In the genomic region with DNA sequence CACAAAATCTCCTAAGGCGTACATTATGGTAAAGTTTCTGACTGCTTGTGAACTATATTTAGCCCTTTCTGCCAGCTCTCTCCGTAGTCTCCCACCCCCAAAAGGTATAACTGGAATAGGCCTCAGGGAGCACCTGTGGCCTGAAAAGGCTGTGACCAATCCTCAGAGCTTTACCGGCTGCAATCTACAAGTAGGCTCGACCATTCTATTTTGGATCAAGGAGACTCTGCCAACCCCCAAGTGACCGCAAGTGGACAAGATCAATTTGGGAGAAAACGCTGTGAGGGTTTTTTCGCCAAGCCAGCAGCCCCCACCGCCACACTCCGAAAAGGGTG, we compare ENCODE assay signal across 8 cellular contexts. TPM values are rescaled to one million over a fixed set of nuclear protein-coding genes. Genes with fewer than 3 reads are reported as not detected.
A peak's percentile ranks its signal among the peaks of the same experiment; 100 is the strongest.
DNase-seq lines count a peak whose midpoint lies in the region; ATAC-seq, FAIRE-seq and TF ChIP-seq lines count a peak whose summit lies in the region.

No MANE protein-coding gene starts in this region.

- H3K27me3 Mint-ChIP-seq in neural progenitor cell (ENCODE audit: insufficient read depth, low read depth) = no peaks in the 10 kb centered on the region

- CTCF ChIA-PET in endothelial cell of umbilical vein (lab: Charles Lee) = interaction anchor here (1.5 kb wide), 1 partner anchor 18 kb away, joined by 4 read pairs; no protein-coding TSS in a partner anchor

- H4K20me1 ChIP-seq in endothelial cell of umbilical vein (replicated peaks; ENCODE audit: control insufficient read depth, extremely low read depth, insufficient read depth, low read length) (no peaks in the 10 kb centered on the region), neural progenitor cell (ENCODE audit: low read depth) (peaks cover 46% of the 10 kb centered on the region)

- TSS peak; percentile 27 for BruUV-seq in endothelial cell of umbilical vein (replicated peaks; lab: Mats Ljungman, UMichigan)

- no peak for TF ChIP-seq POLR2A in endothelial cell of umbilical vein (IDR thresholded peaks at IDR 0.05; ENCODE audit: low read depth, low read length)

- no peak for FAIRE-seq in endothelial cell of umbilical vein (lab: Jason Lieb, UNC)

- H3K4me1 ChIP-seq in endothelial cell of umbilical vein (ENCODE audit: control insufficient read depth, extremely low read depth, insufficient read depth, low read length) = peaks cover 39% of the 10 kb centered on the region
- H3K4me1 ChIP-seq in neural progenitor cell = peaks cover 21% of the 10 kb centered on the region

- H3K9ac ChIP-seq in endothelial cell of umbilical vein (replicated peaks; ENCODE audit: extremely low read depth, insufficient read depth, low read length) (peak overlapping the region; percentile 77), neural progenitor cell (no peak overlapping the region)

- H3K27ac ChIP-seq in endothelial cell of umbilical vein (ENCODE audit: insufficient read depth, low read depth, low read length) = peak overlapping the region; percentile 7
- H3K27ac ChIP-seq in neural progenitor cell = no peak overlapping the region

- ATAC-seq in HG02763 (IDR thresholded peaks at IDR 0.05; ENCODE audit: unreplicated experiment) = no peak
- no peak for ATAC-seq in GM18868 (IDR thresholded peaks at IDR 0.05; ENCODE audit: unreplicated experiment)
- ATAC-seq in GM21529 (IDR thresholded peaks at IDR 0.05; ENCODE audit: unreplicated experiment) = no peak

- POLR2A ChIA-PET in endothelial cell of umbilical vein (lab: Charles Lee) = no interaction called here

- peaks cover 11% of the 10 kb centered on the region for H3K36me3 Mint-ChIP-seq in neural progenitor cell

- H3K27ac Mint-ChIP-seq in neural progenitor cell = peak overlapping the region; percentile 16

- H3K36me3 ChIP-seq in endothelial cell of umbilical vein (ENCODE audit: control insufficient read depth in 2 of 2, extremely low read depth in 1 of 2, insufficient read depth in 2 of 2, low read length in 2 of 2) (no peaks in the 10 kb centered on the region), neural progenitor cell (no peaks in the 10 kb centered on the region)

- peaks cover 28% of the 10 kb centered on the region for H3K4me1 Mint-ChIP-seq in neural progenitor cell

- H3K9me3 Mint-ChIP-seq in neural progenitor cell = no peaks in the 10 kb centered on the region

- H3K4me3 ChIP-seq in endothelial cell of umbilical vein (replicated peaks in 1 of 3; ENCODE audit: insufficient read depth in 1 of 3, low read depth in 1 of 3, low read length in 3 of 3) (peak overlapping the region; percentile 77 to 91 (median 84)), neural progenitor cell (peak overlapping the region; percentile 69)

- H3K4me3 Mint-ChIP-seq in neural progenitor cell = peak overlapping the region; percentile 90

- dilution Hi-C loops in endothelial cell of umbilical vein (cut with MboI; ENCODE audit: extremely low pct_ligation_motif_present, low sequenced_read_pairs) = no loop called here

- no peak overlapping the region for H2AFZ ChIP-seq in endothelial cell of umbilical vein (ENCODE audit: low read depth, low read length)
- H2AFZ ChIP-seq in neural progenitor cell (replicated peaks) = no peak overlapping the region

- no peaks in the 10 kb centered on the region for H3K9me1 ChIP-seq in endothelial cell of umbilical vein (replicated peaks; ENCODE audit: control insufficient read depth, extremely low read depth, insufficient read depth, low read length)

- H3K4me2 ChIP-seq in endothelial cell of umbilical vein (ENCODE audit: insufficient read depth, low read length) = peak overlapping the region; percentile 97
- H3K4me2 ChIP-seq in neural progenitor cell = peak overlapping the region; percentile 97

- intact Hi-C loops in endothelial cell of umbilical vein (cut with micrococcal nuclease) = loop anchor here (1.0 to 5.0 kb wide), 2 partner anchors 115 to 116 kb away; a partner anchor contains a TSS

- in situ Hi-C loops in G401 (cut with HindIII; ENCODE audit: low sequenced_read_pairs) = no loop called here

- H3K27me3 ChIP-seq in endothelial cell of umbilical vein (ENCODE audit: control insufficient read depth in 2 of 2, insufficient read depth in 2 of 2, low read length in 2 of 2) (no peaks in the 10 kb centered on the region), neural progenitor cell (peaks cover 14% of the 10 kb centered on the region)

- H3K79me2 ChIP-seq in endothelial cell of umbilical vein (ENCODE audit: control insufficient read depth, insufficient read depth, low read length) (peaks cover 57% of the 10 kb centered on the region), neural progenitor cell (ENCODE audit: low read depth) (peaks cover 59% of the 10 kb centered on the region)

- H3K9me3 ChIP-seq in endothelial cell of umbilical vein (replicated peaks; ENCODE audit: control insufficient read depth, insufficient read depth, low read length) (no peaks in the 10 kb centered on the region), neural progenitor cell (ENCODE audit: low read depth) (no peaks in the 10 kb centered on the region)

- TF ChIP-seq CTCF in endothelial cell of umbilical vein (IDR thresholded peaks at IDR 0.05; ENCODE audit: extremely low read depth in 1 of 2, insufficient read depth in 1 of 2, low read depth in 1 of 2, low read length in 2 of 2) (no peak), neural progenitor cell (IDR thresholded peaks at IDR 0.05) (no peak)

- DNase-seq in G401 (ENCODE audit: low spot score) (peak; percentile 52), OCI-M1 (lab: John Stamatoyannopoulos, UW) (peak; percentile 53), endothelial cell of umbilical vein (ENCODE audit: low read depth, low spot score) (no peak), neural progenitor cell (ENCODE audit: low spot score) (no peak), Kasumi-1 (lab: John Stamatoyannopoulos, UW) (no peak)

- H3F3A ChIP-seq in neural progenitor cell (ENCODE audit: low read depth) = peaks cover 8% of the 10 kb centered on the region

TF ChIP-seq in endothelial cell of umbilical vein, 7 proteins besides CTCF, POLR2A, EP300 and RAD21:
- TF ChIP-seq EZH2 (IDR thresholded peaks at IDR 0.05; ENCODE audit: borderline replicate concordance, low read depth, low read length, severe bottlenecking) = no peak
- TF ChIP-seq MYC (IDR thresholded peaks at IDR 0.05; ENCODE audit: low read depth, low read length) = no peak
- TF ChIP-seq FOS (IDR thresholded peaks at IDR 0.05; ENCODE audit: borderline replicate concordance, insufficient read depth, low read length) = no peak
- TF ChIP-seq GATA2 (IDR thresholded peaks at IDR 0.05; ENCODE audit: insufficient read depth, insufficient read length, low read depth, low read length) = no peak

RNA-seq across cellular contexts. Expression of a gene that starts 1.2 kb away (rescaled TPM):
- total RNA-seq in G401 (2014; rRNA removed; shearing (Covaris generic)) = 11.7 and 15.3 TPM in 2 replicates
- total RNA-seq in endothelial cell of umbilical vein (15.2 and 17.0 TPM in 2 replicates), neural progenitor cell (ENCODE audit: low replicate concordance) (9.1 and 11.2 TPM in 2 replicates)
- 6.8 and 8.4 TPM in 2 replicates for polyA plus RNA-seq in endothelial cell of umbilical vein
- polyA plus RNA-seq in endothelial cell of umbilical vein (2011; cell fraction: cytosol; rRNA removed) = 7.6 and 7.7 TPM in 2 replicates
- polyA plus RNA-seq in endothelial cell of umbilical vein (2011; cell fraction: nucleus; rRNA removed) = 10.7 and 14.5 TPM in 2 replicates
- 16.2 and 20.9 TPM in 2 replicates for polyA plus RNA-seq in endothelial cell of umbilical vein (2012)
- 27.4 and 28.7 TPM in 2 replicates for polyA minus RNA-seq in endothelial cell of umbilical vein
- polyA minus RNA-seq in endothelial cell of umbilical vein (2011; cell fraction: cytosol; rRNA and poly(A)+ RNA removed) = 16.2 TPM
- 9.0 and 15.4 TPM in 2 replicates for polyA minus RNA-seq in endothelial cell of umbilical vein (2011; cell fraction: nucleus; rRNA and poly(A)+ RNA removed)

RNA-seq across cellular contexts. Expression of a gene that starts 32.0 kb away (rescaled TPM):
- 24.8 and 28.4 TPM in 2 replicates for total RNA-seq in G401 (2014; rRNA removed; shearing (Covaris generic))
- total RNA-seq in endothelial cell of umbilical vein = 20.1 and 21.1 TPM in 2 replicates
- polyA plus RNA-seq in endothelial cell of umbilical vein = 23.3 and 31.4 TPM in 2 replicates
- polyA plus RNA-seq in endothelial cell of umbilical vein (2011; cell fraction: cytosol; rRNA removed) = 14.4 and 16.1 TPM in 2 replicates
- polyA plus RNA-seq in endothelial cell of umbilical vein (2011; cell fraction: nucleus; rRNA removed) = 47.1 and 52.0 TPM in 2 replicates
- 18.2 and 19.8 TPM in 2 replicates for polyA plus RNA-seq in endothelial cell of umbilical vein (2012)
- 18.0 and 22.5 TPM in 2 replicates for polyA minus RNA-seq in endothelial cell of umbilical vein
- 8.7 TPM for polyA minus RNA-seq in endothelial cell of umbilical vein (2011; cell fraction: cytosol; rRNA and poly(A)+ RNA removed)
- 26.1 and 28.0 TPM in 2 replicates for polyA minus RNA-seq in endothelial cell of umbilical vein (2011; cell fraction: nucleus; rRNA and poly(A)+ RNA removed)
- 42.7 and 48.6 TPM in 2 replicates for total RNA-seq in neural progenitor cell (ENCODE audit: low replicate concordance)

Comparison
In these comparisons a context has a peak if more than half of its experiments do, and no peak if none do; other contexts are left out.
1. DNase-seq: peak in G401 (single experiment) and OCI-M1 (single experiment); none in endothelial cell of umbilical vein (single experiment), neural progenitor cell (single experiment) and Kasumi-1 (0 of 2).